ENCODE assay signal across 8 cellular contexts in the genomic region with DNA sequence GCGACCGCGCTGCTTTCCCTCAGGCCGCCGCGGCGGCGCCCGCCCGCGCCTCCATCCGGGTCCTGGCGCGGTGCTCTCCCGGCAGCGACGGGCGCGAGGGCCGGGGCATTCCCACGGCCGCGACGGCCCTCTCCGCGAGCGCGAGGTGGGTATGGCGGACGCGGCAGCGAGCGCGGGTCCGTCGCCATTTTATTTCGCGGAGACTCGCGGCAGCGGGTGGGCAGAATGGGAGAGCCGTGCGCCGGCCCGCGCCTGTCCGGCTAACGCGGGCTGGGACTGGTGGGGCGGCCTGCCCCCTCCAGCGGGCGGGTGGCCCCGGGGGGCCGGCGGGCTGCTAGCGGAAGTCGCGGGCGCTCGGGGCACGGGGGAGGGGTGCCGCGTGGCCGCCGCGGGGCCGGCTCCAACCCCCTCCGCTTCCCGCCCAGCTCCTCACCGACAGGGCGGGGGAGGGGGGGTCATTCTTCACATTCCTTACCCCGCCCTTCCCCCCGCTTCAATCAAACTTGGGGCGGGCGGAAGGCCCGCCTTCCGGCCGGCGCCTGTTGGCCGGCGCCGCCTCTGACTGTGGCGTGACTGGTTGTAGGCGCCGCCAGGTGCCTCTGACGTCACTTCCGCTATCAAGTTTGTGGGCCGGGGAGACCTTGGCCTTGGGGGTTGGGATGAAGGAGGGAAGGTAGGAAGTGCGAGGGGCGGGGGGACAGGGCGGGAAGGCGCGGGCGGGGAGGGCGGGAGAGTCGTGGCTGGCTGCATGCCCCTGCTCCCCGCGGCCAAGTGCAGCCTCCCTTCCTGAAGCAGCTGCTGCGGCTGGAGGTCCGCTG.
A peak's percentile ranks its signal among the peaks of the same experiment; 100 is the strongest.
DNase-seq lines count a peak whose midpoint lies in the region; ATAC-seq and TF ChIP-seq lines count a peak whose summit lies in the region.

No MANE protein-coding gene starts in this region.

- no peaks in the 10 kb centered on the region for H3K27me3 ChIP-seq in SU-DHL-6 (ENCODE audit: low read length)
- H3K27me3 ChIP-seq in adipocyte (replicated peaks; ENCODE audit: control insufficient read depth, insufficient read depth, low read length), result no peaks in the 10 kb centered on the region
- no peaks in the 10 kb centered on the region for H3K27me3 ChIP-seq in trophoblast cell (ENCODE audit: insufficient read depth, low read length)
- no peaks in the 10 kb centered on the region for H3K27me3 ChIP-seq in transverse colon

- H2BK12ac ChIP-seq in trophoblast cell (ENCODE audit: low read length), result peak overlapping the region; percentile 42

- H3K14ac ChIP-seq in trophoblast cell (ENCODE audit: low read length), result peak overlapping the region; percentile 99

- TF ChIP-seq POLR2A in transverse colon (IDR thresholded peaks at IDR 0.05), result peak; percentile 79

- peak; percentile 60 for ATAC-seq in HG02763 (IDR thresholded peaks at IDR 0.05; ENCODE audit: unreplicated experiment)

- H3K4ac ChIP-seq in trophoblast cell (ENCODE audit: low read depth, low read length), result peak overlapping the region; percentile 91

- peak overlapping the region; percentile 94 for H3K27ac ChIP-seq in SU-DHL-6 (ENCODE audit: low read depth, low read length)
- peak overlapping the region; percentile 100 for H3K27ac ChIP-seq in trophoblast cell (ENCODE audit: low read depth, low read length)
- peak overlapping the region; percentile 99 to 100 (median 100) for H3K27ac ChIP-seq in transverse colon

- H3K9me2 ChIP-seq in SU-DHL-6 (replicated peaks; ENCODE audit: insufficient read depth, low read length), result no peaks in the 10 kb centered on the region

- WGBS in trophoblast cell (ENCODE audit: extremely low coverage, insufficient coverage, insufficient read length), result no CpG with 5 or more reads among the region's 100 CpGs
- 0% methylated on average over 30 of the region's 100 CpGs; no CpG with 5 or more reads in 1 of the 2 donors for WGBS in transverse colon (ENCODE audit: low coverage in 1 of 2), 2 donors

- H3K79me1 ChIP-seq in trophoblast cell (ENCODE audit: low read length), result peaks cover 7% of the 10 kb centered on the region

- intact Hi-C loops in cardiac septum (cut with DNase I), result loop anchor here (2.0 kb wide), 1 partner anchor 136 kb away; no protein-coding TSS in a partner anchor
- intact Hi-C loops in transverse colon (cut with DNase I; ENCODE audit: low total_unique reads), result loop anchor here (1.0 kb wide), 1 partner anchor 31 kb away; no protein-coding TSS in a partner anchor

- H4K8ac ChIP-seq in trophoblast cell (ENCODE audit: low read depth, low read length), result peak overlapping the region; percentile 97

- in situ Hi-C loops in transverse colon (cut with MboI; ENCODE audit: low pct_ligation_motif_present in 1 of 4, low pct_unique_long_range_greater_than_20kb in 1 of 4, low sequenced_read_pairs in 3 of 4), result no loop called here

- H3K18ac ChIP-seq in trophoblast cell (ENCODE audit: low read length), result peak overlapping the region; percentile 91

- H2BK120ac ChIP-seq in trophoblast cell (ENCODE audit: insufficient read depth, low read length, poor library complexity), result peak overlapping the region; percentile 98

- H3K79me2 ChIP-seq in SU-DHL-6 (ENCODE audit: insufficient read depth, low read length) (peaks cover 47% of the 10 kb centered on the region), trophoblast cell (ENCODE audit: control insufficient read depth, insufficient read depth, low read length, poor library complexity) (peaks cover 9% of the 10 kb centered on the region)

- peaks cover 34% of the 10 kb centered on the region for H3K4me1 ChIP-seq in adipocyte (ENCODE audit: control insufficient read depth, insufficient read depth, low read length)
- H3K4me1 ChIP-seq in trophoblast cell (ENCODE audit: control insufficient read depth in 1 of 2, insufficient read depth in 2 of 2, low read length in 2 of 2), result no peaks in the 10 kb centered on the region
- peaks cover 5 to 43% (median 41%) of the 10 kb centered on the region in 4 donors for H3K4me1 ChIP-seq in transverse colon

- TF ChIP-seq CTCF in GM12875 (IDR thresholded peaks at IDR 0.05; ENCODE audit: borderline replicate concordance, insufficient read depth, low read depth, low read length) (no peak), SU-DHL-6 (IDR thresholded peaks at IDR 0.05; ENCODE audit: insufficient read depth, low read length, poor library complexity, severe bottlenecking) (no peak), transverse colon (IDR thresholded peaks at IDR 0.05) (peak in 1 of 5 experiments; percentile 19)

- peak overlapping the region; percentile 98 for H4K12ac ChIP-seq in trophoblast cell (ENCODE audit: low read depth, low read length)

- DNase-seq in NCI-H1417 (lab: John Stamatoyannopoulos, UW) (peak; percentile 96 to 100 (median 99)), adipocyte (ENCODE audit: low read depth) (peak; percentile 99), cardiac septum (ENCODE audit: low spot score) (peak; percentile 98), trophoblast cell (peak; percentile 98), transverse colon (peak; percentile 98)

- H3F3A ChIP-seq in SU-DHL-6 (ENCODE audit: insufficient read depth), result peaks cover 16% of the 10 kb centered on the region; the same call in 1 of the 2 replicates

- H2AK5ac ChIP-seq in trophoblast cell (ENCODE audit: low read length), result peak overlapping the region; percentile 92

- H3K36me3 ChIP-seq in SU-DHL-6 (ENCODE audit: low read length) (peaks cover 16% of the 10 kb centered on the region), adipocyte (ENCODE audit: control insufficient read depth, insufficient read depth, low read length, severe bottlenecking) (no peaks in the 10 kb centered on the region), trophoblast cell (ENCODE audit: control insufficient read depth in 1 of 2, insufficient read depth in 2 of 2, low read length in 2 of 2) (peaks cover 1 to 3% of the 10 kb centered on the region in 2 experiments), transverse colon (no peaks in the 10 kb centered on the region)

- peak overlapping the region; percentile 99 for H2BK5ac ChIP-seq in trophoblast cell (ENCODE audit: low read depth, low read length, poor library complexity)

- H3K4me2 ChIP-seq in SU-DHL-6 (ENCODE audit: low read depth, low read length, poor library complexity, severe bottlenecking) (peak overlapping the region; percentile 99), trophoblast cell (ENCODE audit: low read length) (peak overlapping the region; percentile 62)

- TF ChIP-seq EP300 in transverse colon (IDR thresholded peaks at IDR 0.05; ENCODE audit: low read depth), result peak; percentile 76

- H4K20me1 ChIP-seq in SU-DHL-6 (ENCODE audit: low read depth, low read length), result peaks cover 39% of the 10 kb centered on the region

- H3K9ac ChIP-seq in SU-DHL-6 (ENCODE audit: low read length), result peak overlapping the region; percentile 98
- peak overlapping the region; percentile 98 for H3K9ac ChIP-seq in adipocyte (ENCODE audit: low read length)
- H3K9ac ChIP-seq in trophoblast cell (ENCODE audit: low read length), result peak overlapping the region; percentile 100

- peak overlapping the region; percentile 89 for H3K23ac ChIP-seq in trophoblast cell (ENCODE audit: low read length)

- H2AFZ ChIP-seq in SU-DHL-6 (ENCODE audit: low read depth, low read length, severe bottlenecking) (no peak overlapping the region), trophoblast cell (ENCODE audit: insufficient read depth, low read length, poor library complexity) (peak overlapping the region; percentile 90)

- H3K9me3 ChIP-seq in SU-DHL-6 (ENCODE audit: insufficient read depth, low read length) (no peaks in the 10 kb centered on the region), adipocyte (ENCODE audit: control insufficient read depth, low read length) (no peaks in the 10 kb centered on the region), trophoblast cell (ENCODE audit: insufficient read depth, low read depth, low read length) (no peaks in the 10 kb centered on the region), transverse colon (no peaks in the 10 kb centered on the region)

- H3K4me3 ChIP-seq in GM12875 (ENCODE audit: low read depth, low read length), result peak overlapping the region; percentile 92
- H3K4me3 ChIP-seq in SU-DHL-6 (ENCODE audit: insufficient read depth, low read length, poor library complexity, severe bottlenecking), result peak overlapping the region; percentile 96
- H3K4me3 ChIP-seq in adipocyte (ENCODE audit: low read length), result peak overlapping the region; percentile 92
- H3K4me3 ChIP-seq in trophoblast cell (ENCODE audit: low read depth, low read length), result peak overlapping the region; percentile 100
- peak overlapping the region; percentile 74 to 96 (median 94) for H3K4me3 ChIP-seq in transverse colon

- peak overlapping the region; percentile 99 for H4K91ac ChIP-seq in trophoblast cell (ENCODE audit: low read depth, low read length)

Comparison
In these comparisons a context has a peak if more than half of its experiments do, and no peak if none do; other contexts are left out.
1. Peak in every context shown above with its lines: DNase-seq, ATAC-seq, H3K4me3 ChIP-seq and H3K27ac ChIP-seq.